ENCODE assay signal across 18 cellular contexts in the genomic region with DNA sequence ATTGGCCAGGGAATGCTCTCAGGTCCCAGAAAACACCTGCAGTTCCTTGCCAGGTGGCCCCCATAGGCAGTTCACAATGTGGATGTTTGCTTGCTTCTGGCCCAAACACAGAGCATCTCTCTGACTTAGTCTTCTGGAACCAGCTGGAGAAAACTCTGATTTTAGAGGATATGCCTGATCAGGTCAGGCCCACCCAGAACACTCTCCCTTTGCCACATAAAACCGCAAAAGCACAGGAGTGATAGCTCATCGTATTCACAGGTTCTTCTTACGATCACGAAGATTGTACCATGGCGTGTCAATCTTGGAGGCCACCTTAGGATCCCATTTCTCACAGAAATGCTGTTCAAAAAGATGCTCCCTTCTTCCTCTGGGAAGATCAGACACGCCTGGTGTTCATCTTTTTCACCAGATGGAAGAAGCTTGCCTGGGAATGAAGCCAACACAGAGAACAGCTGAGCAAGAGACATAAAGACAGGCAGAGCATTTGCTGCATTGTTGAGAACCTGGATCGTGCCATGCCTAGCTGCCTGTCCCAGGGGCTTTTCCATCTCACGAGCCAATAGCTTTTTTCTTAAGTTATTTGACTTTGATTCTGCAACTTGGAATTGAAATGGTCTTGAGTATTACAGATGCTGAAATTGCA. TPM values are rescaled to one million over a fixed set of nuclear protein-coding genes. Genes with fewer than 3 reads are reported as not detected.
A peak's percentile ranks its signal among the peaks of the same experiment; 100 is the strongest.
DNase-seq lines count a peak whose midpoint lies in the region; ATAC-seq and TF ChIP-seq lines count a peak whose summit lies in the region.
"Had no signal": no experiment of that assay in that cellular context is flagged by ENCODE, and none has a peak within 500 bp of the region (broad histone marks: within the 10 kb centered on the region; RNA-seq: fewer than 3 reads in every experiment).

No MANE protein-coding gene starts in this region.

- H3K4me3 Mint-ChIP-seq in immature natural killer cell, result no peak overlapping the region
- H3K4me3 Mint-ChIP-seq: B cell; stimulated activated naive B cell treated with anti-CD40 and anti-IgM and Interleukin-4, amounts not matched to agents 10 μg/mL and 1 μg/mL and 100 μg/mL, for 72 hours had no signal

- H3K4me1 Mint-ChIP-seq in immature natural killer cell, result peaks cover 0 to 2% of the 10 kb centered on the region in 2 donors
- H3K4me1 Mint-ChIP-seq: B cell; stimulated activated naive B cell treated with anti-CD40 and anti-IgM and Interleukin-4, amounts not matched to agents 10 μg/mL and 1 μg/mL and 100 μg/mL, for 72 hours had no signal

- no peak for TF ChIP-seq CTCF in GM10248 (IDR thresholded peaks at IDR 0.05; ENCODE audit: control extremely low read depth, extremely low read depth, low read depth, missing control alignments)

- peak; percentile 44 for DNase-seq in DMS79 (lab: John Stamatoyannopoulos, UW)
- DNase-seq in NCI-H1694 treated with DMSO at 0.1 percent for 48 hours (lab: John Stamatoyannopoulos, UW), result peak; percentile 89
- DNase-seq in amniotic epithelial cell (ENCODE audit: low read depth), result peak; percentile 27
- peak; percentile 68 for DNase-seq in middle frontal gyrus (ENCODE audit: extremely low spot score, low spot score)
- DNase-seq in GM10248 (ENCODE audit: extremely low spot score), result no peak
- no peak for DNase-seq in immature natural killer cell
- no peak for DNase-seq in DMS153 treated with DMSO at 0.1 percent for 48 hours (lab: John Stamatoyannopoulos, UW; ENCODE audit: unreplicated experiment)
- DNase-seq: colonic mucosa; DMS153; heart right ventricle; left cardiac atrium; mucosa of descending colon; Right ventricle myocardium superior; stimulated activated naive B cell treated with anti-CD40 and anti-IgM and Interleukin-4, amounts not matched to agents 10 μg/mL and 1 μg/mL and 100 μg/mL, for 72 hours; upper lobe of right lung had no signal

- H3K9me3 Mint-ChIP-seq in immature natural killer cell, result no peaks in the 10 kb centered on the region
- H3K9me3 Mint-ChIP-seq: stimulated activated naive B cell treated with anti-CD40 and anti-IgM and Interleukin-4, amounts not matched to agents 10 μg/mL and 1 μg/mL and 100 μg/mL, for 72 hours had no signal

- POLR2A ChIA-PET in GM10248 (lab: Yijun Ruan, JAX), result no interaction called here

- peaks cover 0 to 2% (median under 1%) of the 10 kb centered on the region in 3 donors for H3K27me3 Mint-ChIP-seq in immature natural killer cell (ENCODE audit: low read depth in 3 of 3)

- no peaks in the 10 kb centered on the region for H3K36me3 Mint-ChIP-seq in immature natural killer cell
- H3K36me3 Mint-ChIP-seq: stimulated activated naive B cell treated with anti-CD40 and anti-IgM and Interleukin-4, amounts not matched to agents 10 μg/mL and 1 μg/mL and 100 μg/mL, for 72 hours had no signal

- no peak overlapping the region for H3K27ac Mint-ChIP-seq in immature natural killer cell
- H3K27ac Mint-ChIP-seq: B cell; stimulated activated naive B cell treated with anti-CD40 and anti-IgM and Interleukin-4, amounts not matched to agents 10 μg/mL and 1 μg/mL and 100 μg/mL, for 72 hours had no signal

- CTCF ChIA-PET in GM10248 (lab: Yijun Ruan, JAX), result interaction anchor here (0.9 to 2.3 kb wide), 9 partner anchors 10 to 620 kb away, joined by 3 to 13 read pairs (median 4); no protein-coding TSS in a partner anchor

- ATAC-seq in GM21390 (IDR thresholded peaks at IDR 0.05; ENCODE audit: unreplicated experiment), result no peak
- ATAC-seq: heart right ventricle; left cardiac atrium; mucosa of descending colon; stimulated activated naive B cell treated with anti-CD40 and anti-IgM and Interleukin-4, amounts not matched to agents 10 μg/mL and 1 μg/mL and 100 μg/mL, for 72 hours; upper lobe of right lung had no signal

RNA-seq across cellular contexts. Expression of gene CD247, which starts 11.6 kb away (rescaled TPM):
- polyA plus RNA-seq in immature natural killer cell, result 1,000 to 10,000 TPM; 1,122 to 1,466 (median 1,335) TPM
- polyA plus RNA-seq: smooth muscle cell had no signal

RNA-seq across cellular contexts. Expression of gene CREG1, which starts 23.6 kb away (rescaled TPM):
- 10 to 100 TPM; 12.4 to 18.0 (median 14.7) TPM for polyA plus RNA-seq in immature natural killer cell

Comparison
In these comparisons a context has a peak if more than half of its experiments do, and no peak if none do; other contexts are left out.
1. DNase-seq: peak in DMS79 (single experiment), NCI-H1694 treated with DMSO at 0.1 percent for 48 hours (single experiment), amniotic epithelial cell (single experiment) and middle frontal gyrus (single experiment); none in GM10248 (single experiment), immature natural killer cell (0 of 3) and DMS153 treated with DMSO at 0.1 percent for 48 hours (single experiment).